11 cellular contexts compared by ENCODE assay signal in the genomic region with DNA sequence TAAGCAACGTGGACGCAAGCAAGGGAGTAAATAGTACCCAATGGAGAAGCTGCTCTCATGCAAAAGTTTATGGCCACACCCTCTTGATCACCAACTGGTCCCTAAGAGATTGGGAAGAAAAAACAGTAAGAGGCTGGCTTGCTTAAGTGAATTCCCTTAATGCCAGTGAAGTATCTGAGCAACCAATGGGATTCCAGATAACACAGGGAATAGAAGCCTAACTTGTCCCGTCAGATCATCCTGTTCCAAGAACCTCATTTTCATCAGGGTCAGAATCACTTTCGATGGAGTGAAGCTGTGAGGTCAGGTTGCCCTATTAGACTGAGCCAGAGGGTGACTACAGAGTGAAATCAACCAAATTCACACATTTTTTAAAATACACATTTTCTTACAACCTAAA.
DNase-seq lines count a peak whose midpoint lies in the region; ATAC-seq and TF ChIP-seq lines count a peak whose summit lies in the region.
"Had no signal": no experiment of that assay in that cellular context is flagged by ENCODE, and none has a peak within 500 bp of the region (broad histone marks: within the 10 kb centered on the region; RNA-seq: fewer than 3 reads in every experiment).

No MANE protein-coding gene starts in this region.

- no peaks in the 10 kb centered on the region for H3K36me3 ChIP-seq in osteoblast (ENCODE audit: insufficient read depth, low read length)
- H3K36me3 ChIP-seq in aorta (ENCODE audit: control insufficient read depth in 1 of 2, insufficient read depth in 2 of 2, low read length in 1 of 2) = no peaks in the 10 kb centered on the region

- H3K9me3 ChIP-seq in osteoblast (ENCODE audit: low read depth, low read length) = no peaks in the 10 kb centered on the region
- H3K9me3 ChIP-seq in aorta (ENCODE audit: control insufficient read depth, low read length) = no peaks in the 10 kb centered on the region

- no peaks in the 10 kb centered on the region for H3K79me2 ChIP-seq in osteoblast (ENCODE audit: insufficient read depth, low read length)

- ATAC-seq in Right ventricle myocardium inferior (peak; percentile 43), left cardiac atrium (no peak), aorta (ENCODE audit: low FRiP score) (no peak)

- DNase-seq in Right ventricle myocardium inferior (ENCODE audit: missing footprints) = no peak
- no peak for DNase-seq in left cardiac atrium
- DNase-seq in epithelial cell of prostate (ENCODE audit: low read depth, low spot score) = no peak
- DNase-seq in osteoblast (ENCODE audit: insufficient read length, low spot score, missing footprints) = no peak
- DNase-seq in UCSD-AML1 (lab: John Stamatoyannopoulos, UW; ENCODE audit: unreplicated experiment) = no peak
- DNase-seq in aorta = no peak
- no peak for DNase-seq in NCI-H82 (lab: John Stamatoyannopoulos, UW)
- DNase-seq in HK-2 (ENCODE audit: unreplicated experiment) = no peak
- DNase-seq: activated naive CD4-positive, alpha-beta T cell treated with anti-CD3 and anti-CD28 coated beads for 36 hours; DND-41; hippocampal formation had no signal

- no peak overlapping the region for H3K4me2 ChIP-seq in osteoblast (ENCODE audit: insufficient read depth, low read length)

- intact Hi-C loops in Right ventricle myocardium inferior (cut with DNase I) = loop anchor here (10.0 kb wide), 1 partner anchor 98 kb away; no protein-coding TSS in a partner anchor
- intact Hi-C loops in left cardiac atrium (cut with DNase I) = no loop called here
- intact Hi-C loops in aorta (cut with DNase I) = loop anchor here in 1 of 2 donors (2.0 kb wide), 1 partner anchor 16 kb away; no protein-coding TSS in a partner anchor

- H4K20me1 ChIP-seq in osteoblast (ENCODE audit: insufficient read depth, low read length) = no peaks in the 10 kb centered on the region

- H3K27me3 ChIP-seq in osteoblast (ENCODE audit: insufficient read depth, low read length) (no peaks in the 10 kb centered on the region), aorta (ENCODE audit: control insufficient read depth in 1 of 2, insufficient read depth in 2 of 2, low read length in 1 of 2) (no peaks in the 10 kb centered on the region)

- H3K4me1 ChIP-seq in osteoblast (ENCODE audit: insufficient read depth, low read length) (peaks cover 27% of the 10 kb centered on the region), aorta (ENCODE audit: control insufficient read depth in 1 of 2, insufficient read depth in 2 of 2, low read length in 2 of 2) (peaks cover 2 to 4% of the 10 kb centered on the region in 2 donors)

- 77 to 81% methylated on average over 4 of the region's 4 CpGs for WGBS in aorta, 2 donors

- H3K4me3 ChIP-seq in osteoblast (ENCODE audit: insufficient read depth, low read length) = no peak overlapping the region
- H3K4me3 ChIP-seq in aorta (ENCODE audit: low read length in 2 of 2) = no peak overlapping the region

- no peak for TF ChIP-seq CTCF in osteoblast (IDR thresholded peaks at IDR 0.05; ENCODE audit: extremely low read depth, low read depth, low read length)

- H2AFZ ChIP-seq in osteoblast (ENCODE audit: low read length) = no peak overlapping the region

- peak overlapping the region; percentile 54 for H3K27ac ChIP-seq in epithelial cell of prostate
- H3K27ac ChIP-seq in osteoblast (ENCODE audit: low read depth, low read length) = peak overlapping the region; percentile 68
- H3K27ac ChIP-seq in aorta (ENCODE audit: low read depth in 1 of 2, low read length in 2 of 2) = no peak overlapping the region

Comparison
In these comparisons a context has a peak if more than half of its experiments do, and no peak if none do; other contexts are left out.
1. H3K27ac ChIP-seq: peak in epithelial cell of prostate (single experiment) and osteoblast (single experiment); none in aorta (0 of 2).